ENCODE assay signal across 8 cellular contexts in genomic region chr7:100852048-100852872, GRCh38. TPM values are rescaled to one million over a fixed set of nuclear protein-coding genes. Genes with fewer than 3 reads are reported as not detected.
DNase-seq lines count a peak whose midpoint lies in the region; ATAC-seq and TF ChIP-seq lines count a peak whose summit lies in the region.

A gene with protein sequence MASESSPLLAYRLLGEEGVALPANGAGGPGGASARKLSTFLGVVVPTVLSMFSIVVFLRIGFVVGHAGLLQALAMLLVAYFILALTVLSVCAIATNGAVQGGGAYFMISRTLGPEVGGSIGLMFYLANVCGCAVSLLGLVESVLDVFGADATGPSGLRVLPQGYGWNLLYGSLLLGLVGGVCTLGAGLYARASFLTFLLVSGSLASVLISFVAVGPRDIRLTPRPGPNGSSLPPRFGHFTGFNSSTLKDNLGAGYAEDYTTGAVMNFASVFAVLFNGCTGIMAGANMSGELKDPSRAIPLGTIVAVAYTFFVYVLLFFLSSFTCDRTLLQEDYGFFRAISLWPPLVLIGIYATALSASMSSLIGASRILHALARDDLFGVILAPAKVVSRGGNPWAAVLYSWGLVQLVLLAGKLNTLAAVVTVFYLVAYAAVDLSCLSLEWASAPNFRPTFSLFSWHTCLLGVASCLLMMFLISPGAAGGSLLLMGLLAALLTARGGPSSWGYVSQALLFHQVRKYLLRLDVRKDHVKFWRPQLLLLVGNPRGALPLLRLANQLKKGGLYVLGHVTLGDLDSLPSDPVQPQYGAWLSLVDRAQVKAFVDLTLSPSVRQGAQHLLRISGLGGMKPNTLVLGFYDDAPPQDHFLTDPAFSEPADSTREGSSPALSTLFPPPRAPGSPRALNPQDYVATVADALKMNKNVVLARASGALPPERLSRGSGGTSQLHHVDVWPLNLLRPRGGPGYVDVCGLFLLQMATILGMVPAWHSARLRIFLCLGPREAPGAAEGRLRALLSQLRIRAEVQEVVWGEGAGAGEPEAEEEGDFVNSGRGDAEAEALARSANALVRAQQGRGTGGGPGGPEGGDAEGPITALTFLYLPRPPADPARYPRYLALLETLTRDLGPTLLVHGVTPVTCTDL (plus strand): TSS chr7:100852713. CDS start chr7:100854198, 1,485 bp downstream.

- peak; percentile 98 for DNase-seq in AG08396 (ENCODE audit: low spot score)
- DNase-seq in NCI-H460 (ENCODE audit: extremely low read depth, low read depth) = peak; percentile 88
- peak; percentile 78 to 86 for DNase-seq in activated CD4-positive, alpha-beta T cell treated with anti-CD3 and anti-CD28 coated beads for 24 hours (ENCODE audit: low read depth in 2 of 2)
- DNase-seq in choroid plexus epithelial cell (ENCODE audit: low read depth) = peak; percentile 93
- peak; percentile 85 for DNase-seq in kidney glomerular epithelial cell (lab: John Stamatoyannopoulos, UW)
- DNase-seq in stimulated activated CD4-positive, alpha-beta T cell treated with anti-CD3 and anti-CD28 coated beads, Interleukin-15, amount 100 ng/mL, for 48 hours (ENCODE audit: low read depth in 2 of 2) = peak; percentile 76 to 86

- H3K4me3 ChIP-seq in choroid plexus epithelial cell (ENCODE audit: low read depth, low read length) = peak within 1 kb of the TSS; percentile 77

- peak; percentile 95 for TF ChIP-seq CTCF in choroid plexus epithelial cell (conservative IDR thresholded peaks at IDR 0.05; ENCODE audit: low read depth, low read length)

- peak; percentile 92 for ATAC-seq in GM19023 (IDR thresholded peaks at IDR 0.05; ENCODE audit: unreplicated experiment)
- peak; percentile 84 for ATAC-seq in HG03342 (IDR thresholded peaks at IDR 0.05; ENCODE audit: unreplicated experiment)

RNA-seq across cellular contexts. Expression of the gene that starts here (rescaled TPM):
- 10.5 and 11.8 TPM in 2 replicates for total RNA-seq in NCI-H460 (2014; rRNA removed; shearing (Covaris generic))
- 48.8 and 52.1 TPM in 2 replicates for polyA plus RNA-seq in NCI-H460 (2014; cell fraction: nucleus; rRNA removed)

Comparison
In these comparisons a context has a peak if more than half of its experiments do, and no peak if none do; other contexts are left out.
1. Peak in every context shown above with its lines: DNase-seq, ATAC-seq and H3K4me3 ChIP-seq.